Comparison of ENCODE assay signal across 8 cellular contexts in genomic region chr2:27582129-27582694, GRCh38. TPM values are rescaled to one million over a fixed set of nuclear protein-coding genes. Genes with fewer than 3 reads are reported as not detected.
DNase-seq lines count a peak whose midpoint lies in the region; ATAC-seq and TF ChIP-seq lines count a peak whose summit lies in the region.

No MANE protein-coding gene starts in this region.

- ATAC-seq in RWPE2 (ENCODE audit: low read depth) = no peak
- ATAC-seq in HG03520 (IDR thresholded peaks at IDR 0.05; ENCODE audit: unreplicated experiment) = no peak
- ATAC-seq in HG02588 (IDR thresholded peaks at IDR 0.05; ENCODE audit: unreplicated experiment) = no peak

- H3K27me3 ChIP-seq in RWPE2 (ENCODE audit: insufficient read depth, poor library complexity, severe bottlenecking) (no peaks in the 10 kb centered on the region), esophagus muscularis mucosa (no peaks in the 10 kb centered on the region), rectal smooth muscle tissue (ENCODE audit: control insufficient read depth, insufficient read depth, low read length) (no peaks in the 10 kb centered on the region)

- peak overlapping the region; percentile 29 for H3K27ac ChIP-seq in RWPE2 (ENCODE audit: poor library complexity, severe bottlenecking)
- peak overlapping the region; percentile 72 to 83 (median 76) for H3K27ac ChIP-seq in esophagus muscularis mucosa (replicated peaks in 1 of 4)
- peak overlapping the region; percentile 68 for H3K27ac ChIP-seq in rectal smooth muscle tissue (ENCODE audit: low read depth, low read length)

- intact Hi-C loops in esophagus muscularis mucosa (cut with DNase I) = loop anchor here (2.0 kb wide), 1 partner anchor 91 kb away; no protein-coding TSS in a partner anchor

- H3K4me1 ChIP-seq in RWPE2 (ENCODE audit: insufficient read depth, poor library complexity, severe bottlenecking) = peaks cover 17% of the 10 kb centered on the region
- H3K4me1 ChIP-seq in esophagus muscularis mucosa = peaks cover 17 to 32% (median 29%) of the 10 kb centered on the region in 4 donors
- peaks cover 9% of the 10 kb centered on the region for H3K4me1 ChIP-seq in rectal smooth muscle tissue (ENCODE audit: control insufficient read depth, insufficient read depth, low read length)

- H3K4me3 ChIP-seq in RWPE2 (ENCODE audit: severe bottlenecking) (peak overlapping the region; percentile 57), esophagus muscularis mucosa (peak overlapping the region; percentile 62 to 72 (median 67)), rectal smooth muscle tissue (ENCODE audit: low read length) (peak overlapping the region; percentile 85)

- in situ Hi-C loops in G401 (cut with HindIII; ENCODE audit: low sequenced_read_pairs) = no loop called here

- no peak for TF ChIP-seq EP300 in esophagus muscularis mucosa (IDR thresholded peaks at IDR 0.05)

- H3K9me3 ChIP-seq in RWPE2 (ENCODE audit: severe bottlenecking) = no peaks in the 10 kb centered on the region
- H3K9me3 ChIP-seq in esophagus muscularis mucosa = peaks cover 0 to 30% (median 25%) of the 10 kb centered on the region in 4 donors

- H3K36me3 ChIP-seq in RWPE2 (ENCODE audit: low read depth) (peaks cover 14% of the 10 kb centered on the region; the same call in 1 of the 2 replicates), esophagus muscularis mucosa (no peaks in the 10 kb centered on the region), rectal smooth muscle tissue (ENCODE audit: control insufficient read depth, insufficient read depth, low read length) (no peaks in the 10 kb centered on the region)

- DNase-seq in G401 (ENCODE audit: low spot score) = peak; percentile 1
- no peak for DNase-seq in RWPE2 (ENCODE audit: low spot score)
- no peak for DNase-seq in esophagus muscularis mucosa (ENCODE audit: extremely low spot score)
- no peak for DNase-seq in amniotic stem cell (lab: John Stamatoyannopoulos, UW)
- DNase-seq in NCI-H226 = no peak

- no peak for TF ChIP-seq CTCF in RWPE2 (IDR thresholded peaks at IDR 0.05; ENCODE audit: poor library complexity, severe bottlenecking)
- no peak for TF ChIP-seq CTCF in esophagus muscularis mucosa (IDR thresholded peaks at IDR 0.05)

- no peak for TF ChIP-seq POLR2A in esophagus muscularis mucosa (IDR thresholded peaks at IDR 0.05; ENCODE audit: low read depth)

- WGBS in esophagus muscularis mucosa = 85% methylated on average over 8 of the region's 16 CpGs

- peak overlapping the region; percentile 26 for H3K9ac ChIP-seq in rectal smooth muscle tissue (ENCODE audit: low read length)

RNA-seq across cellular contexts. Expression of gene ZNF512, which starts 0.6 kb away (rescaled TPM):
- not detected in 2 replicates for total RNA-seq in G401 (2014; rRNA removed; shearing (Covaris generic))
- 10 to 100 TPM; 29.5 to 39.3 (median 33.7) TPM for total RNA-seq in esophagus muscularis mucosa

RNA-seq across cellular contexts. Expression of gene CCDC121, which starts 46.6 kb away (rescaled TPM):
- total RNA-seq in G401 (2014; rRNA removed; shearing (Covaris generic)) = 2.9 and 4.2 TPM in 2 replicates
- total RNA-seq in esophagus muscularis mucosa = 1 to 10 TPM; 2.7 to 6.2 (median 5.2) TPM

RNA-seq across cellular contexts. Expression of gene GPN1, which starts 46.6 kb away (rescaled TPM):
- 45.7 and 63.6 TPM in 2 replicates for total RNA-seq in G401 (2014; rRNA removed; shearing (Covaris generic))
- total RNA-seq in esophagus muscularis mucosa = 10 to 100 TPM; 18.8 to 28.1 (median 22.7) TPM

Comparison
In these comparisons a context has a peak if more than half of its experiments do, and no peak if none do; other contexts are left out.
1. RNA of gene ZNF512, which starts 0.6 kb away (total RNA-seq): 29.5 to 39.3 TPM in esophagus muscularis mucosa; not detected in G401; every median in the first group is over 10 times any median in the second.
2. Peak in every context shown above with its lines, with median percentiles within 50 percentile points of each other: H3K27ac ChIP-seq and H3K4me3 ChIP-seq.